ENCODE assay signal across 13 cellular contexts in genomic region chr5:138664276-138664943, GRCh38.
A peak's percentile ranks its signal among the peaks of the same experiment; 100 is the strongest.
DNase-seq lines count a peak whose midpoint lies in the region; FAIRE-seq and TF ChIP-seq lines count a peak whose summit lies in the region.
"Had no signal": no experiment of that assay in that cellular context is flagged by ENCODE, and none has a peak within 500 bp of the region (broad histone marks: within the 10 kb centered on the region; RNA-seq: fewer than 3 reads in every experiment).

No MANE protein-coding gene starts in this region.

- no peak overlapping the region for H3K18ac ChIP-seq in H1 (ENCODE audit: extremely low read depth, low read length)

- 86% methylated on average over 9 of the region's 9 CpGs; no CpG with 5 or more reads in 1 of the 2 experiments for WGBS in H1 (ENCODE audit: extremely low coverage in 1 of 2, insufficient coverage in 1 of 2, insufficient read length in 1 of 2, insufficient replicate concordance in 2 of 2, low coverage in 1 of 2, low lambda C conversion rate in 2 of 2, missing lambda C conversion rate in 1 of 2), 2 experiments

- peak overlapping the region; percentile 76 for H3K27ac Mint-ChIP-seq in nephron progenitor cell
- H3K27ac Mint-ChIP-seq: immature natural killer cell, T-cell had no signal

- CTCF ChIA-PET in H1 (lab: Charles Lee; ENCODE audit: partially characterized antibody) = interaction anchor here (0.7 to 1.7 kb wide), 9 partner anchors 8 to 160 kb away, joined by 3 to 10 read pairs (median 4); no protein-coding TSS in a partner anchor

- peak overlapping the region; percentile 64; the same call in 1 of the 2 replicates for H2AFZ ChIP-seq in H1 (ENCODE audit: low read length)

- no peak overlapping the region for H3K4me3 ChIP-seq in H1 (ENCODE audit: extremely low read depth in 1 of 4, insufficient read depth in 2 of 4, low read depth in 3 of 4, low read length in 4 of 4)

- no peaks in the 10 kb centered on the region for H3K9me3 Mint-ChIP-seq in nephron progenitor cell
- H3K9me3 Mint-ChIP-seq: T-cell had no signal

- no peaks in the 10 kb centered on the region for H3K36me3 ChIP-seq in H1 (ENCODE audit: control insufficient read depth in 2 of 4, insufficient read depth in 4 of 4, low read length in 3 of 4)

- 0 out of 2 replicates have a peak overlapping the region, but pooled peaks have one; percentile 2 for H2BK12ac ChIP-seq in H1 (ENCODE audit: low read depth, low read length)

- no peak for TF ChIP-seq EP300 in H1 (IDR thresholded peaks at IDR 0.05; ENCODE audit: borderline replicate concordance in 1 of 2, low read depth in 2 of 2, low read length in 2 of 2)

- DNase-seq in ELF-1 (ENCODE audit: low read depth, low spot score) (peak; percentile 59), NCI-H226 (peak; percentile 81), H1 (ENCODE audit: low read depth in 1 of 2, low spot score in 2 of 2) (no peak), nephron progenitor cell (no peak), NCI-H2196 (lab: John Stamatoyannopoulos, UW; ENCODE audit: unreplicated experiment) (no peak), HuH-7 (ENCODE audit: low spot score) (no peak), NCI-H526 treated with DMSO at 0.1 percent for 48 hours (lab: John Stamatoyannopoulos, UW) (no peak)
- DNase-seq in NK-92 treated with Interleukin-12 subunit alpha and Interleukin-12 subunit beta, amount 100 ng/mL, for 24 hours (lab: John Stamatoyannopoulos, UW) = no peak
- DNase-seq: immature natural killer cell, NCI-H446 treated with DMSO at 0.1 percent for 48 hours, T-cell had no signal

- H3K4ac ChIP-seq in H1 (replicated peaks; ENCODE audit: insufficient read length, low read depth, low read length) = no peak overlapping the region

- H2BK15ac ChIP-seq in H1 (ENCODE audit: low read length) = no peak overlapping the region

- H3K4me1 ChIP-seq in H1 (replicated peaks in 1 of 4; ENCODE audit: control insufficient read depth in 3 of 4, insufficient read depth in 4 of 4, low read length in 3 of 4) = peaks cover 0 to 5% (median 2%) of the 10 kb centered on the region in 4 experiments; a peak in 3 of 7 replicates

- H3K27ac ChIP-seq in H1 (ENCODE audit: low read depth, low read length) = no peak overlapping the region

- TF ChIP-seq POLR2A in H1 (IDR thresholded peaks at IDR 0.05; ENCODE audit: control extremely low read depth in 1 of 2, low read depth in 2 of 2, low read length in 2 of 2) = no peak

- H3K4me1 Mint-ChIP-seq in nephron progenitor cell = peaks cover 54% of the 10 kb centered on the region

- H4K5ac ChIP-seq in H1 (ENCODE audit: insufficient read length, low read depth, low read length) = no peak overlapping the region

- no peak overlapping the region for H3K56ac ChIP-seq in H1 (replicated peaks; ENCODE audit: insufficient read length, low read depth, low read length)

- peak overlapping the region in 1 of 2 experiments; percentile 21; a peak in 1 of 4 replicates for H3K4me2 ChIP-seq in H1 (ENCODE audit: insufficient read depth in 1 of 2, low read depth in 2 of 2, low read length in 2 of 2)

- H4K91ac ChIP-seq in H1 (replicated peaks; ENCODE audit: insufficient read length, low read length) = peak overlapping the region; percentile 68

- H3K23ac ChIP-seq in H1 (ENCODE audit: insufficient read length) = no peak overlapping the region

- H3K9ac ChIP-seq in H1 (replicated peaks in 1 of 4; ENCODE audit: extremely low read depth in 1 of 4, low read depth in 3 of 4, low read length in 3 of 4) = no peak overlapping the region

- 0 out of 2 replicates have a peak overlapping the region, but pooled peaks have one; percentile 34 for H2BK20ac ChIP-seq in H1 (ENCODE audit: low read length)

- no peak overlapping the region for H2BK120ac ChIP-seq in H1 (replicated peaks; ENCODE audit: low read depth, low read length)

- no peak overlapping the region for H2BK5ac ChIP-seq in H1 (ENCODE audit: low read depth, low read length)

- H3K79me1 ChIP-seq in H1 (ENCODE audit: low read depth, low read length) = no peaks in the 10 kb centered on the region

- no peaks in the 10 kb centered on the region for H3K36me3 Mint-ChIP-seq in nephron progenitor cell (ENCODE audit: low read depth)
- H3K36me3 Mint-ChIP-seq: immature natural killer cell, T-cell had no signal

- H3K4me3 Mint-ChIP-seq in nephron progenitor cell = peak overlapping the region; percentile 1

- peaks cover 8% of the 10 kb centered on the region for H3K27me3 Mint-ChIP-seq in nephron progenitor cell (ENCODE audit: low read depth, poor library complexity)

- H3K79me2 ChIP-seq in H1 (ENCODE audit: control insufficient read depth in 1 of 2, insufficient read depth in 2 of 2, low read length in 2 of 2) = no peaks in the 10 kb centered on the region

- no peaks in the 10 kb centered on the region; a peak in 1 of 7 replicates for H3K27me3 ChIP-seq in H1 (replicated peaks in 1 of 4; ENCODE audit: control insufficient read depth in 3 of 4, extremely low read depth in 1 of 4, insufficient read depth in 3 of 4, low read length in 3 of 4)

- no peaks in the 10 kb centered on the region for H3K9me3 ChIP-seq in H1 (ENCODE audit: insufficient read depth in 2 of 2, low read depth in 1 of 2, low read length in 1 of 2)

- H4K20me1 ChIP-seq in H1 (replicated peaks in 1 of 2; ENCODE audit: control insufficient read depth in 1 of 2, insufficient read depth in 2 of 2, low read length in 2 of 2) = no peaks in the 10 kb centered on the region

- H4K8ac ChIP-seq in H1 (ENCODE audit: extremely low read depth, insufficient read depth, low read length) = no peak overlapping the region; the same call in 1 of the 2 replicates

- TF ChIP-seq RAD21 in H1 (IDR thresholded peaks at IDR 0.05 in 1 of 2, conservative IDR thresholded peaks at IDR 0.05 in 1 of 2; ENCODE audit: low read depth in 2 of 2, low read length in 2 of 2) = no peak

- POLR2A ChIA-PET in H1 (lab: Charles Lee; ENCODE audit: partially characterized antibody) = interaction anchor here (0.8 to 1.2 kb wide), 4 partner anchors 24 to 629 kb away, joined by 3 to 4 read pairs (median 3); partner anchors contain the start of gene MATR3

- FAIRE-seq in H1 (lab: Jason Lieb, UNC) = no peak
- FAIRE-seq: colon, G401.6 had no signal

- H3K14ac ChIP-seq in H1 (ENCODE audit: insufficient read length) = no peak overlapping the region

- no peaks in the 10 kb centered on the region; the same call in 1 of the 2 replicates for H3K23me2 ChIP-seq in H1 (ENCODE audit: low read depth, low read length)

- H2AK5ac ChIP-seq in H1 (ENCODE audit: low read depth, low read length) = no peak overlapping the region

- TF ChIP-seq CTCF in H1 (IDR thresholded peaks at IDR 0.05; ENCODE audit: control extremely low read depth in 1 of 3, insufficient read depth in 1 of 3, low read depth in 1 of 3, low read length in 3 of 3) (no peak), nephron progenitor cell (IDR thresholded peaks at IDR 0.05) (no peak)

TF ChIP-seq in H1, 55 proteins besides CTCF, POLR2A, EP300 and RAD21:
- TF ChIP-seq E2F6 (IDR thresholded peaks at IDR 0.05) (no peak), CEBPB (IDR thresholded peaks at IDR 0.05; ENCODE audit: low read depth, low read length) (no peak), CTBP2 (IDR thresholded peaks at IDR 0.05; ENCODE audit: borderline replicate concordance, insufficient read depth, insufficient read length, low read length) (no peak), BACH1 (IDR thresholded peaks at IDR 0.05; ENCODE audit: low read length) (no peak), CBX5 (IDR thresholded peaks at IDR 0.05; ENCODE audit: low read depth, low read length) (no peak), RFX5 (IDR thresholded peaks at IDR 0.05; ENCODE audit: borderline replicate concordance, low read depth, low read length) (no peak), SIN3A (conservative IDR thresholded peaks at IDR 0.05 in 1 of 2, IDR thresholded peaks at IDR 0.05 in 1 of 2; ENCODE audit: low read depth in 1 of 2, low read length in 2 of 2) (no peak), SP2 (IDR thresholded peaks at IDR 0.05; ENCODE audit: low read length) (no peak), SUZ12 (IDR thresholded peaks at IDR 0.05; ENCODE audit: low read length) (no peak), SRF (IDR thresholded peaks at IDR 0.05; ENCODE audit: low read depth, low read length) (no peak), BRCA1 (IDR thresholded peaks at IDR 0.05; ENCODE audit: low read depth, low read length) (no peak), NANOG (IDR thresholded peaks at IDR 0.05; ENCODE audit: insufficient read depth, low read depth, low read length, poor library complexity, severe bottlenecking) (no peak)

Comparison
In these comparisons a context has a peak if more than half of its experiments do, and no peak if none do; other contexts are left out.
1. DNase-seq: peak in ELF-1 (single experiment) and NCI-H226 (single experiment); none in H1 (0 of 2), nephron progenitor cell (single experiment), NK-92 treated with Interleukin-12 subunit alpha and Interleukin-12 subunit beta, amount 100 ng/mL, for 24 hours (single experiment), NCI-H2196 (single experiment), HuH-7 (single experiment) and NCI-H526 treated with DMSO at 0.1 percent for 48 hours (single experiment).